ENCODE assay signal across 1 cellular context in the genomic region with DNA sequence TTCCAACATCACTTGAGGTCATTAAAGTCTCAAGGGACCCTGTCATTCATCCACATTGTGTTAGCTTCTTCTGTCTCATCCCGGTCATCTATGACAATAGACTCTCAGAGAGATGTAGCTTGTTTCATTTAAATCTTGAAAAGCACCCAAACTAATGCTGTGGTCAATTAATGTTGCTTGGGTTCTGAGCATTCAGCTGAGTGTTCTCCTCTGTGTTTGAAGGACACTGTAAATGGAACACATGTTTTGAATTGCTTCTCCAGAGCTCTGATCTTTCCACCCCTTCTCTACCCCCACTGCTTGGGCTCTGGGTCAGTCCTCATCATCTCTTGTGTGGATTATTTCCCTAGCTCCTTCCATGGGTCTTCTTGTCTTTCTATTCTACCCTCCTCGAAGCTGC.
TF ChIP-seq lines count a peak whose summit lies in the region.

No MANE protein-coding gene starts in this region.

TF ChIP-seq in IMR-90, 13 proteins besides CTCF, POLR2A, EP300 and RAD21:
- TF ChIP-seq SMC3 (IDR thresholded peaks at IDR 0.05; ENCODE audit: low read depth, low read length) (no peak), MAZ (IDR thresholded peaks at IDR 0.05; ENCODE audit: borderline replicate concordance, low read depth, low read length) (no peak), MAFK (IDR thresholded peaks at IDR 0.05; ENCODE audit: low read depth, low read length) (no peak), BHLHE40 (IDR thresholded peaks at IDR 0.05; ENCODE audit: low read depth, low read length) (no peak), CHD1 (IDR thresholded peaks at IDR 0.05; ENCODE audit: low read depth, low read length) (no peak), CEBPB (IDR thresholded peaks at IDR 0.05; ENCODE audit: low read depth, low read length) (no peak), RFX5 (IDR thresholded peaks at IDR 0.05; ENCODE audit: low read depth, low read length) (no peak), NFE2L2 (IDR thresholded peaks at IDR 0.05; ENCODE audit: low read depth, low read length) (no peak), RCOR1 (IDR thresholded peaks at IDR 0.05; ENCODE audit: insufficient replicate concordance, low read length) (no peak), MXI1 (IDR thresholded peaks at IDR 0.05; ENCODE audit: borderline replicate concordance, low read depth, low read length) (no peak), FOS (IDR thresholded peaks at IDR 0.05; ENCODE audit: low read depth, low read length) (no peak)
- TF ChIP-seq, protein P1, sequence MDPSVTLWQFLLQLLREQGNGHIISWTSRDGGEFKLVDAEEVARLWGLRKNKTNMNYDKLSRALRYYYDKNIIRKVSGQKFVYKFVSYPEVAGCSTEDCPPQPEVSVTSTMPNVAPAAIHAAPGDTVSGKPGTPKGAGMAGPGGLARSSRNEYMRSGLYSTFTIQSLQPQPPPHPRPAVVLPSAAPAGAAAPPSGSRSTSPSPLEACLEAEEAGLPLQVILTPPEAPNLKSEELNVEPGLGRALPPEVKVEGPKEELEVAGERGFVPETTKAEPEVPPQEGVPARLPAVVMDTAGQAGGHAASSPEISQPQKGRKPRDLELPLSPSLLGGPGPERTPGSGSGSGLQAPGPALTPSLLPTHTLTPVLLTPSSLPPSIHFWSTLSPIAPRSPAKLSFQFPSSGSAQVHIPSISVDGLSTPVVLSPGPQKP (IDR thresholded peaks at IDR 0.05; ENCODE audit: borderline replicate concordance, low read depth, low read length), result no peak
- TF ChIP-seq, protein P2, sequence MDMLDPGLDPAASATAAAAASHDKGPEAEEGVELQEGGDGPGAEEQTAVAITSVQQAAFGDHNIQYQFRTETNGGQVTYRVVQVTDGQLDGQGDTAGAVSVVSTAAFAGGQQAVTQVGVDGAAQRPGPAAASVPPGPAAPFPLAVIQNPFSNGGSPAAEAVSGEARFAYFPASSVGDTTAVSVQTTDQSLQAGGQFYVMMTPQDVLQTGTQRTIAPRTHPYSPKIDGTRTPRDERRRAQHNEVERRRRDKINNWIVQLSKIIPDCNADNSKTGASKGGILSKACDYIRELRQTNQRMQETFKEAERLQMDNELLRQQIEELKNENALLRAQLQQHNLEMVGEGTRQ (IDR thresholded peaks at IDR 0.05; ENCODE audit: low read depth, low read length), result no peak
